In the genomic region with DNA sequence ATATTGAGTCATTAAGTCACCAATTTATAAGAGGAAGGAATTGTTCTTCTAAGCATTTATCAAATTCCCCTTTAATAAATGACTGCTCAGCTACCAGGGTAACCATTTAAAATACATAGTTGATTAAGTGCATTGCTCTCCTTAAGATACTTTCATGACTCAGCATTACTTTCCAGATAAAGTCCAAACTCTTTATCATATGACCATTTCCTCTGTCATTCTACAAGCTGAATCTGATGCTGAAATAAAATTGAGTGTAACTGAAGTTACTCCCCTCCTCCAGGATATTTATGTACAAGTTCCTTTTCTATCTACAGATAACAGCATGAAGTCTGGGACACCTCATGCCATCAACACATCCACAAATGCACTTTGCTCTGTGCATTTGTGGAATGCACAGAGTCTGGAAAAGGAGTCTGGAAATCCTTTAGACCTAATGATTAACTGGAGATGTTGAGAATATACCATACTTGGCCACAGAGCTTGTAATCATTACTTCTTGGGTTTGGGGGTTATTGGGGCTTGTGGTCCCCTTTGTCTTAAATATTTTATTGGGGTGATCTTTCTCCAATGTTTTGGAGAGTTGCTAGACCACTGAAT, we compare ENCODE assay signal across 1 cellular context.
TF ChIP-seq lines count a peak whose summit lies in the region.

No MANE protein-coding gene starts in this region.

TF ChIP-seq in HepG2, 621 proteins besides CTCF, POLR2A, EP300 and RAD21 (continued from another document):
- TF ChIP-seq AHDC1 (CRISPR knock-in tag; IDR thresholded peaks at IDR 0.05; ENCODE audit: borderline replicate concordance) (peak; percentile 80; the same call in 1 of the 2 replicates), ELF3 (CRISPR knock-in tag; IDR thresholded peaks at IDR 0.05) (peak; percentile 44), HOMEZ (CRISPR knock-in tag; IDR thresholded peaks at IDR 0.05; ENCODE audit: low read depth) (peak; percentile 36; the same call in 1 of the 2 replicates), SKI (IDR thresholded peaks at IDR 0.05; ENCODE audit: partially characterized antibody) (peak; percentile 59), ZMYM4 (CRISPR knock-in tag; IDR thresholded peaks at IDR 0.05) (peak; percentile 78), NFYB (CRISPR knock-in tag; IDR thresholded peaks at IDR 0.05) (no peak), MYNN (CRISPR knock-in tag; IDR thresholded peaks at IDR 0.05; ENCODE audit: low read depth) (no peak), NR2F6 (IDR thresholded peaks at IDR 0.05) (no peak), NR2F6 (CRISPR knock-in tag; IDR thresholded peaks at IDR 0.05) (0 out of 2 replicates have a peak, but pooled peaks have one; percentile 16), RXRB (CRISPR knock-in tag; IDR thresholded peaks at IDR 0.05; ENCODE audit: borderline replicate concordance) (peak; percentile 18; the same call in 1 of the 2 replicates), KDM3A (CRISPR knock-in tag; IDR thresholded peaks at IDR 0.05; ENCODE audit: low read depth) (0 out of 2 replicates have a peak, but pooled peaks have one; percentile 26), ZSCAN9 (CRISPR knock-in tag; IDR thresholded peaks at IDR 0.05; ENCODE audit: borderline replicate concordance) (0 out of 2 replicates have a peak, but pooled peaks have one; percentile 53), SRF (IDR thresholded peaks at IDR 0.05; ENCODE audit: low read depth, low read length) (peak; percentile 85), NCOR1 (IDR thresholded peaks at IDR 0.05; ENCODE audit: borderline replicate concordance, low read length) (peak; percentile 45; the same call in 1 of the 2 replicates), ARID2 (CRISPR knock-in tag; IDR thresholded peaks at IDR 0.05; ENCODE audit: borderline replicate concordance) (no peak), SMC3 (IDR thresholded peaks at IDR 0.05; ENCODE audit: low read length) (peak; percentile 39), ZNF614 (CRISPR knock-in tag; IDR thresholded peaks at IDR 0.05; ENCODE audit: borderline replicate concordance) (0 out of 2 replicates have a peak, but pooled peaks have one; percentile 25), USF2 (IDR thresholded peaks at IDR 0.05; ENCODE audit: low read depth, low read length) (no peak), USF2 (CRISPR knock-in tag; IDR thresholded peaks at IDR 0.05; ENCODE audit: borderline replicate concordance) (peak; percentile 22; the same call in 1 of the 2 replicates), HINFP (CRISPR knock-in tag; IDR thresholded peaks at IDR 0.05; ENCODE audit: low read depth) (no peak)
- TF ChIP-seq, protein P1, sequence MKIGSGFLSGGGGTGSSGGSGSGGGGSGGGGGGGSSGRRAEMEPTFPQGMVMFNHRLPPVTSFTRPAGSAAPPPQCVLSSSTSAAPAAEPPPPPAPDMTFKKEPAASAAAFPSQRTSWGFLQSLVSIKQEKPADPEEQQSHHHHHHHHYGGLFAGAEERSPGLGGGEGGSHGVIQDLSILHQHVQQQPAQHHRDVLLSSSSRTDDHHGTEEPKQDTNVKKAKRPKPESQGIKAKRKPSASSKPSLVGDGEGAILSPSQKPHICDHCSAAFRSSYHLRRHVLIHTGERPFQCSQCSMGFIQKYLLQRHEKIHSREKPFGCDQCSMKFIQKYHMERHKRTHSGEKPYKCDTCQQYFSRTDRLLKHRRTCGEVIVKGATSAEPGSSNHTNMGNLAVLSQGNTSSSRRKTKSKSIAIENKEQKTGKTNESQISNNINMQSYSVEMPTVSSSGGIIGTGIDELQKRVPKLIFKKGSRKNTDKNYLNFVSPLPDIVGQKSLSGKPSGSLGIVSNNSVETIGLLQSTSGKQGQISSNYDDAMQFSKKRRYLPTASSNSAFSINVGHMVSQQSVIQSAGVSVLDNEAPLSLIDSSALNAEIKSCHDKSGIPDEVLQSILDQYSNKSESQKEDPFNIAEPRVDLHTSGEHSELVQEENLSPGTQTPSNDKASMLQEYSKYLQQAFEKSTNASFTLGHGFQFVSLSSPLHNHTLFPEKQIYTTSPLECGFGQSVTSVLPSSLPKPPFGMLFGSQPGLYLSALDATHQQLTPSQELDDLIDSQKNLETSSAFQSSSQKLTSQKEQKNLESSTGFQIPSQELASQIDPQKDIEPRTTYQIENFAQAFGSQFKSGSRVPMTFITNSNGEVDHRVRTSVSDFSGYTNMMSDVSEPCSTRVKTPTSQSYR (CRISPR knock-in tag; IDR thresholded peaks at IDR 0.05; ENCODE audit: borderline replicate concordance), result peak; percentile 35; the same call in 1 of the 2 replicates
- TF ChIP-seq, protein P2, sequence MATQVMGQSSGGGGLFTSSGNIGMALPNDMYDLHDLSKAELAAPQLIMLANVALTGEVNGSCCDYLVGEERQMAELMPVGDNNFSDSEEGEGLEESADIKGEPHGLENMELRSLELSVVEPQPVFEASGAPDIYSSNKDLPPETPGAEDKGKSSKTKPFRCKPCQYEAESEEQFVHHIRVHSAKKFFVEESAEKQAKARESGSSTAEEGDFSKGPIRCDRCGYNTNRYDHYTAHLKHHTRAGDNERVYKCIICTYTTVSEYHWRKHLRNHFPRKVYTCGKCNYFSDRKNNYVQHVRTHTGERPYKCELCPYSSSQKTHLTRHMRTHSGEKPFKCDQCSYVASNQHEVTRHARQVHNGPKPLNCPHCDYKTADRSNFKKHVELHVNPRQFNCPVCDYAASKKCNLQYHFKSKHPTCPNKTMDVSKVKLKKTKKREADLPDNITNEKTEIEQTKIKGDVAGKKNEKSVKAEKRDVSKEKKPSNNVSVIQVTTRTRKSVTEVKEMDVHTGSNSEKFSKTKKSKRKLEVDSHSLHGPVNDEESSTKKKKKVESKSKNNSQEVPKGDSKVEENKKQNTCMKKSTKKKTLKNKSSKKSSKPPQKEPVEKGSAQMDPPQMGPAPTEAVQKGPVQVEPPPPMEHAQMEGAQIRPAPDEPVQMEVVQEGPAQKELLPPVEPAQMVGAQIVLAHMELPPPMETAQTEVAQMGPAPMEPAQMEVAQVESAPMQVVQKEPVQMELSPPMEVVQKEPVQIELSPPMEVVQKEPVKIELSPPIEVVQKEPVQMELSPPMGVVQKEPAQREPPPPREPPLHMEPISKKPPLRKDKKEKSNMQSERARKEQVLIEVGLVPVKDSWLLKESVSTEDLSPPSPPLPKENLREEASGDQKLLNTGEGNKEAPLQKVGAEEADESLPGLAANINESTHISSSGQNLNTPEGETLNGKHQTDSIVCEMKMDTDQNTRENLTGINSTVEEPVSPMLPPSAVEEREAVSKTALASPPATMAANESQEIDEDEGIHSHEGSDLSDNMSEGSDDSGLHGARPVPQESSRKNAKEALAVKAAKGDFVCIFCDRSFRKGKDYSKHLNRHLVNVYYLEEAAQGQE (IDR thresholded peaks at IDR 0.05; ENCODE audit: borderline replicate concordance in 1 of 2, low read depth in 1 of 2, low read length in 2 of 2), result 0 out of 4 replicates have a peak, but pooled peaks of 1 of the 2 experiments have one; percentile 18
- TF ChIP-seq, protein P3, sequence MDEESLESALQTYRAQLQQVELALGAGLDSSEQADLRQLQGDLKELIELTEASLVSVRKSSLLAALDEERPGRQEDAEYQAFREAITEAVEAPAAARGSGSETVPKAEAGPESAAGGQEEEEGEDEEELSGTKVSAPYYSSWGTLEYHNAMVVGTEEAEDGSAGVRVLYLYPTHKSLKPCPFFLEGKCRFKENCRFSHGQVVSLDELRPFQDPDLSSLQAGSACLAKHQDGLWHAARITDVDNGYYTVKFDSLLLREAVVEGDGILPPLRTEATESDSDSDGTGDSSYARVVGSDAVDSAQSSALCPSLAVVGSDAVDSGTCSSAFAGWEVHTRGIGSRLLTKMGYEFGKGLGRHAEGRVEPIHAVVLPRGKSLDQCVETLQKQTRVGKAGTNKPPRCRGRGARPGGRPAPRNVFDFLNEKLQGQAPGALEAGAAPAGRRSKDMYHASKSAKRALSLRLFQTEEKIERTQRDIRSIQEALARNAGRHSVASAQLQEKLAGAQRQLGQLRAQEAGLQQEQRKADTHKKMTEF (CRISPR knock-in tag; IDR thresholded peaks at IDR 0.05), result 0 out of 2 replicates have a peak, but pooled peaks have one; percentile 45
- TF ChIP-seq, protein P4, sequence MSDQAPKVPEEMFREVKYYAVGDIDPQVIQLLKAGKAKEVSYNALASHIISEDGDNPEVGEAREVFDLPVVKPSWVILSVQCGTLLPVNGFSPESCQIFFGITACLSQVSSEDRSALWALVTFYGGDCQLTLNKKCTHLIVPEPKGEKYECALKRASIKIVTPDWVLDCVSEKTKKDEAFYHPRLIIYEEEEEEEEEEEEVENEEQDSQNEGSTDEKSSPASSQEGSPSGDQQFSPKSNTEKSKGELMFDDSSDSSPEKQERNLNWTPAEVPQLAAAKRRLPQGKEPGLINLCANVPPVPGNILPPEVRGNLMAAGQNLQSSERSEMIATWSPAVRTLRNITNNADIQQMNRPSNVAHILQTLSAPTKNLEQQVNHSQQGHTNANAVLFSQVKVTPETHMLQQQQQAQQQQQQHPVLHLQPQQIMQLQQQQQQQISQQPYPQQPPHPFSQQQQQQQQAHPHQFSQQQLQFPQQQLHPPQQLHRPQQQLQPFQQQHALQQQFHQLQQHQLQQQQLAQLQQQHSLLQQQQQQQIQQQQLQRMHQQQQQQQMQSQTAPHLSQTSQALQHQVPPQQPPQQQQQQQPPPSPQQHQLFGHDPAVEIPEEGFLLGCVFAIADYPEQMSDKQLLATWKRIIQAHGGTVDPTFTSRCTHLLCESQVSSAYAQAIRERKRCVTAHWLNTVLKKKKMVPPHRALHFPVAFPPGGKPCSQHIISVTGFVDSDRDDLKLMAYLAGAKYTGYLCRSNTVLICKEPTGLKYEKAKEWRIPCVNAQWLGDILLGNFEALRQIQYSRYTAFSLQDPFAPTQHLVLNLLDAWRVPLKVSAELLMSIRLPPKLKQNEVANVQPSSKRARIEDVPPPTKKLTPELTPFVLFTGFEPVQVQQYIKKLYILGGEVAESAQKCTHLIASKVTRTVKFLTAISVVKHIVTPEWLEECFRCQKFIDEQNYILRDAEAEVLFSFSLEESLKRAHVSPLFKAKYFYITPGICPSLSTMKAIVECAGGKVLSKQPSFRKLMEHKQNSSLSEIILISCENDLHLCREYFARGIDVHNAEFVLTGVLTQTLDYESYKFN (CRISPR knock-in tag; conservative IDR thresholded peaks at IDR 0.05), result peak; percentile 53
TF ChIP-seq in HepG2: peak in this region for 61.
